ENCODE assay signal across 8 cellular contexts in genomic region chr3:3127432-3128010, GRCh38. TPM values are rescaled to one million over a fixed set of nuclear protein-coding genes. Genes with fewer than 3 reads are reported as not detected.
A peak's percentile ranks its signal among the peaks of the same experiment; 100 is the strongest.
DNase-seq lines count a peak whose midpoint lies in the region; ATAC-seq and TF ChIP-seq lines count a peak whose summit lies in the region.

No MANE protein-coding gene starts in this region.

- H3K9me3 ChIP-seq in esophagus squamous epithelium, result no peaks in the 10 kb centered on the region
- no peaks in the 10 kb centered on the region for H3K9me3 ChIP-seq in prostate gland

- DNase-seq in NCI-H146 (lab: John Stamatoyannopoulos, UW), result peak; percentile 33
- DNase-seq in NCI-H146 treated with DMSO at 0.1 percent for 48 hours (lab: John Stamatoyannopoulos, UW; ENCODE audit: unreplicated experiment), result no peak
- DNase-seq in activated CD8-positive, alpha-beta memory T cell treated with anti-CD3 and anti-CD28 coated beads, Interleukin-2, amount 10 ng/mL, durations not matched to agents 7 days and 5 days, result peak; percentile 78
- DNase-seq in esophagus squamous epithelium (lab: John Stamatoyannopoulos, UW), result peak; percentile 26
- no peak for DNase-seq in prostate gland (ENCODE audit: low spot score)
- DNase-seq in cerebellar nuclear complex (lab: John Stamatoyannopoulos, UW), result no peak
- no peak for DNase-seq in putamen (ENCODE audit: low spot score)

- intact Hi-C loops in esophagus squamous epithelium (cut with DNase I), result no loop called here
- intact Hi-C loops in prostate gland (cut with DNase I), result no loop called here

- TF ChIP-seq CTCF in esophagus squamous epithelium (IDR thresholded peaks at IDR 0.05) (no peak), prostate gland (IDR thresholded peaks at IDR 0.05) (no peak)

- H3K36me3 Mint-ChIP-seq in IgD-negative memory B cell, result peaks cover 4% of the 10 kb centered on the region
- H3K36me3 Mint-ChIP-seq in activated CD8-positive, alpha-beta memory T cell treated with anti-CD3 and anti-CD28 coated beads, Interleukin-2, amount 10 ng/mL, durations not matched to agents 7 days and 5 days, result peaks cover 34% of the 10 kb centered on the region

- CTCF ChIA-PET in activated CD8-positive, alpha-beta memory T cell treated with anti-CD3 and anti-CD28 coated beads, Interleukin-2, amount 10 ng/mL, durations not matched to agents 7 days and 5 days (lab: Charles Lee), result interaction anchor here (0.6 kb wide), 1 partner anchor 61 kb away, joined by 3 read pairs; no protein-coding TSS in a partner anchor

- H3K4me1 ChIP-seq in esophagus squamous epithelium, result peaks cover 7 to 37% (median 13%) of the 10 kb centered on the region in 3 donors
- no peaks in the 10 kb centered on the region for H3K4me1 ChIP-seq in prostate gland (replicated peaks)

- H3K27me3 Mint-ChIP-seq in IgD-negative memory B cell, result no peaks in the 10 kb centered on the region
- no peaks in the 10 kb centered on the region for H3K27me3 Mint-ChIP-seq in activated CD8-positive, alpha-beta memory T cell treated with anti-CD3 and anti-CD28 coated beads, Interleukin-2, amount 10 ng/mL, durations not matched to agents 7 days and 5 days

- peak overlapping the region; percentile 90 to 98 (median 92) for H3K4me3 ChIP-seq in esophagus squamous epithelium
- peak overlapping the region; percentile 77 to 80 for H3K4me3 ChIP-seq in prostate gland

- peak; percentile 21 for ATAC-seq in activated CD8-positive, alpha-beta memory T cell treated with anti-CD3 and anti-CD28 coated beads, Interleukin-2, amount 10 ng/mL, durations not matched to agents 7 days and 5 days

- peak overlapping the region; percentile 91 to 99 (median 97) for H3K27ac Mint-ChIP-seq in IgD-negative memory B cell
- H3K27ac Mint-ChIP-seq in activated CD8-positive, alpha-beta memory T cell treated with anti-CD3 and anti-CD28 coated beads, Interleukin-2, amount 10 ng/mL, durations not matched to agents 7 days and 5 days, result peak overlapping the region; percentile 96

- H3K4me3 Mint-ChIP-seq in IgD-negative memory B cell, result peak overlapping the region; percentile 88 to 97 (median 96)
- peak overlapping the region; percentile 96 for H3K4me3 Mint-ChIP-seq in activated CD8-positive, alpha-beta memory T cell treated with anti-CD3 and anti-CD28 coated beads, Interleukin-2, amount 10 ng/mL, durations not matched to agents 7 days and 5 days

- TF ChIP-seq POLR2A in esophagus squamous epithelium (IDR thresholded peaks at IDR 0.05), result no peak
- no peak for TF ChIP-seq POLR2A in prostate gland (IDR thresholded peaks at IDR 0.05)

- H3K27ac ChIP-seq in esophagus squamous epithelium (peak overlapping the region; percentile 92 to 97 (median 95)), prostate gland (peak overlapping the region; percentile 86 to 93)

- peaks cover 12 to 26% (median 22%) of the 10 kb centered on the region in 3 donors for H3K4me1 Mint-ChIP-seq in IgD-negative memory B cell
- peaks cover 36% of the 10 kb centered on the region for H3K4me1 Mint-ChIP-seq in activated CD8-positive, alpha-beta memory T cell treated with anti-CD3 and anti-CD28 coated beads, Interleukin-2, amount 10 ng/mL, durations not matched to agents 7 days and 5 days

- no peaks in the 10 kb centered on the region for H3K27me3 ChIP-seq in esophagus squamous epithelium
- H3K27me3 ChIP-seq in prostate gland (replicated peaks; ENCODE audit: insufficient read depth), result no peaks in the 10 kb centered on the region

- H3K36me3 ChIP-seq in esophagus squamous epithelium (peaks cover 0 to 27% (median 3%) of the 10 kb centered on the region in 3 donors), prostate gland (no peaks in the 10 kb centered on the region)

- no peaks in the 10 kb centered on the region for H3K9me3 Mint-ChIP-seq in IgD-negative memory B cell
- no peaks in the 10 kb centered on the region for H3K9me3 Mint-ChIP-seq in activated CD8-positive, alpha-beta memory T cell treated with anti-CD3 and anti-CD28 coated beads, Interleukin-2, amount 10 ng/mL, durations not matched to agents 7 days and 5 days (ENCODE audit: low read depth)

- 34 to 37% methylated on average over 12 to 19 of the region's 20 CpGs for WGBS in esophagus squamous epithelium, 2 donors
- 26% methylated on average over 20 of the region's 20 CpGs for WGBS in prostate gland

RNA-seq across cellular contexts. Expression of gene TRNT1, which starts 0.8 kb away (rescaled TPM):
- polyA plus RNA-seq in IgD-negative memory B cell, result 21.0 TPM
- total RNA-seq in activated CD8-positive, alpha-beta memory T cell treated with anti-CD3 and anti-CD28 coated beads, Interleukin-2, amount 10 ng/mL, durations not matched to agents 7 days and 5 days, result 10 to 100 TPM; 35.0 to 39.6 TPM
- 10 to 100 TPM; 10.3 to 20.8 (median 17.0) TPM for total RNA-seq in esophagus squamous epithelium
- total RNA-seq in prostate gland, result 10 to 100 TPM; 18.1 to 21.6 TPM

RNA-seq across cellular contexts. Expression of gene IL5RA, which starts 17.3 kb away (rescaled TPM):
- polyA plus RNA-seq in IgD-negative memory B cell, result 2.8 TPM
- total RNA-seq in activated CD8-positive, alpha-beta memory T cell treated with anti-CD3 and anti-CD28 coated beads, Interleukin-2, amount 10 ng/mL, durations not matched to agents 7 days and 5 days, result not detected
- total RNA-seq in esophagus squamous epithelium (under 1 TPM in 1 of 4 donors, not detected in 3; 0.95 TPM), prostate gland (1 to 10 TPM; 1.5 to 7.6 TPM)

RNA-seq across cellular contexts. Expression of gene CRBN, which starts 52.0 kb away (rescaled TPM):
- polyA plus RNA-seq in IgD-negative memory B cell, result 113 TPM
- 10 to 100 TPM; 39.8 to 42.5 TPM for total RNA-seq in activated CD8-positive, alpha-beta memory T cell treated with anti-CD3 and anti-CD28 coated beads, Interleukin-2, amount 10 ng/mL, durations not matched to agents 7 days and 5 days
- total RNA-seq in esophagus squamous epithelium, result 100 to 1,000 TPM in 1 of 4 donors, 10 to 100 TPM in 3; 13.3 to 118 (median 44.6) TPM
- total RNA-seq in prostate gland, result 10 to 100 TPM; 69.4 to 83.4 TPM

Comparison
In these comparisons a context has a peak if more than half of its experiments do, and no peak if none do; other contexts are left out.
1. DNase-seq: peak in NCI-H146 (single experiment), activated CD8-positive, alpha-beta memory T cell treated with anti-CD3 and anti-CD28 coated beads, Interleukin-2, amount 10 ng/mL, durations not matched to agents 7 days and 5 days (single experiment) and esophagus squamous epithelium (single experiment); none in NCI-H146 treated with DMSO at 0.1 percent for 48 hours (single experiment), prostate gland (single experiment), cerebellar nuclear complex (0 of 2) and putamen (single experiment).